10 cellular contexts compared by ENCODE assay signal in the genomic region with DNA sequence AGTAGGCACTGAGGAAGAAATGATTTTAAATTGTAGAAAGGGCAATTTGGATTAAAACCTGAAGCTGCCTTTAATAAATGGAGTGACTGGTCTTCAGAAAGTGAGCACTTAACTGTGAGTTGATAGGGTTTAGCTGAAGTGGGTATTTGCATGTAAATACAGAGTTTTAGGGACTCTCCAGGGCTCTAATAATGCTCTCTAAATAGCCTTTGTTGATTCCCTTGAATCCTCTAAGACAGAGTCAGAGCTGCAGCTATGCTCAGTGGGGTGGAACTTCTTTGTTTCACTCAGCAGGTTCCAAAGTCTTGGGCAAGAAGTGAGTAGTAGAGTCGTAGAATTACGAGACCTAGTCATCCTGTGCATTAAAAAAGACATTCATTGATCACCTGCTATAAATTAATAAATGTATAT. TPM values are rescaled to one million over a fixed set of nuclear protein-coding genes. Genes with fewer than 3 reads are reported as not detected.
DNase-seq lines count a peak whose midpoint lies in the region; ATAC-seq and TF ChIP-seq lines count a peak whose summit lies in the region.
"Had no signal": no experiment of that assay in that cellular context is flagged by ENCODE, and none has a peak within 500 bp of the region (broad histone marks: within the 10 kb centered on the region; RNA-seq: fewer than 3 reads in every experiment).

No MANE protein-coding gene starts in this region.

- H4K20me1 ChIP-seq in GM23248 (ENCODE audit: insufficient read depth) (no peaks in the 10 kb centered on the region), OCI-LY7 (ENCODE audit: insufficient read depth, low read length) (no peaks in the 10 kb centered on the region)

- no peaks in the 10 kb centered on the region for H3F3A ChIP-seq in GM23248 (ENCODE audit: insufficient read depth)

- H2AFZ ChIP-seq in GM23248 (no peak overlapping the region), OCI-LY7 (ENCODE audit: low read length) (no peak overlapping the region)

- H3K79me2 ChIP-seq in GM23248 (ENCODE audit: insufficient read depth) (no peaks in the 10 kb centered on the region), OCI-LY7 (ENCODE audit: insufficient read depth, low read depth, low read length) (no peaks in the 10 kb centered on the region)

- H3K4me2 ChIP-seq in GM23248 (ENCODE audit: unreplicated experiment) (no peak overlapping the region), OCI-LY7 (ENCODE audit: low read length) (no peak overlapping the region)

- H3K27ac ChIP-seq in GM23248 (no peak overlapping the region), OCI-LY7 (ENCODE audit: low read depth, low read length, poor library complexity, severe bottlenecking) (no peak overlapping the region)

- H3K36me3 Mint-ChIP-seq in immature natural killer cell: no peaks in the 10 kb centered on the region

- in situ Hi-C loops in GM23248 (cut with MboI): no loop called here

- peaks cover 78% of the 10 kb centered on the region for H3K27me3 ChIP-seq in H7 (ENCODE audit: control insufficient read depth, insufficient read depth, low read length)
- no peaks in the 10 kb centered on the region for H3K27me3 ChIP-seq in GM23248 (replicated peaks; ENCODE audit: insufficient read depth)

- DNase-seq in H7 (peak; percentile 69), left kidney (ENCODE audit: low read depth, low spot score) (peak; percentile 11), germinal center (ENCODE audit: low spot score) (no peak), GM23248 (no peak), OCI-LY7 (ENCODE audit: low spot score) (no peak), immature natural killer cell (no peak)
- DNase-seq: NCI-H526 treated with DMSO at 0.1 percent for 48 hours had no signal

- peaks cover 0 to 5% (median 0%) of the 10 kb centered on the region in 6 donors for H3K9me3 Mint-ChIP-seq in immature natural killer cell

- no peak overlapping the region for H3K27ac Mint-ChIP-seq in immature natural killer cell

- H3K4me3 Mint-ChIP-seq in immature natural killer cell: no peak overlapping the region

- POLR2A ChIA-PET in OCI-LY7 (lab: Charles Lee): no interaction called here

- H3K4me1 ChIP-seq in GM23248 (ENCODE audit: insufficient read depth) (no peaks in the 10 kb centered on the region), OCI-LY7 (ENCODE audit: insufficient read depth, low read length, poor library complexity, severe bottlenecking) (no peaks in the 10 kb centered on the region)

- H3K36me3 ChIP-seq in H7 (replicated peaks; ENCODE audit: control insufficient read depth, insufficient read depth, low read length) (no peaks in the 10 kb centered on the region), GM23248 (ENCODE audit: low read depth) (no peaks in the 10 kb centered on the region), OCI-LY7 (ENCODE audit: insufficient read depth, low read length) (no peaks in the 10 kb centered on the region)

- 15 to 17% methylated on average over 2 of the region's 2 CpGs for WGBS in GM23248 (ENCODE audit: low coverage in 1 of 2, low lambda C conversion rate in 2 of 2, missing lambda C conversion rate in 2 of 2), 2 experiments

- H3K4me1 Mint-ChIP-seq in immature natural killer cell: no peaks in the 10 kb centered on the region

- TF ChIP-seq CTCF in OCI-LY7 (conservative IDR thresholded peaks at IDR 0.05; ENCODE audit: low read length): no peak

- H3K9ac ChIP-seq in GM23248: no peak overlapping the region

- H3K4me3 ChIP-seq in H7 (ENCODE audit: insufficient read depth, low read depth, low read length): no peak overlapping the region
- no peak overlapping the region for H3K4me3 ChIP-seq in GM23248
- H3K4me3 ChIP-seq in OCI-LY7 (ENCODE audit: low read depth, low read length, poor library complexity, severe bottlenecking): no peak overlapping the region

- no TSS peak for BruUV-seq in OCI-LY7 (replicated peaks; lab: Mats Ljungman, UMichigan)

- H3K9me3 ChIP-seq in GM23248 (ENCODE audit: low read depth) (no peaks in the 10 kb centered on the region), OCI-LY7 (ENCODE audit: low read length) (no peaks in the 10 kb centered on the region)

- CTCF ChIA-PET in OCI-LY7 (lab: Charles Lee; ENCODE audit: unreplicated experiment): no interaction called here

- intact Hi-C loops in OCI-LY7 (cut with micrococcal nuclease; ENCODE audit: unreplicated experiment): no loop called here

- H3K9me2 ChIP-seq in GM23248 (ENCODE audit: insufficient read depth) (no peaks in the 10 kb centered on the region), OCI-LY7 (ENCODE audit: insufficient read depth, low read length) (no peaks in the 10 kb centered on the region)

- ATAC-seq in GM19023 (IDR thresholded peaks at IDR 0.05; ENCODE audit: unreplicated experiment) (peak; percentile 93), HG03432 (IDR thresholded peaks at IDR 0.05; ENCODE audit: unreplicated experiment) (peak; percentile 96)

- peaks cover 3 to 9% (median 5%) of the 10 kb centered on the region in 3 donors for H3K27me3 Mint-ChIP-seq in immature natural killer cell (ENCODE audit: low read depth in 3 of 3)

RNA-seq across cellular contexts. Expression of a gene that starts 21.4 kb away (rescaled TPM):
- not detected in 2 replicates for total RNA-seq in H7 (2014; rRNA removed; shearing (Covaris generic))
- total RNA-seq in GM23248 (2014; rRNA removed; shearing (Covaris generic)): not detected in 2 replicates
- polyA plus RNA-seq in GM23248 (2016; fragmentation: Nextera tagmentation; extraction: Ambion mirVana) (not detected in 2 replicates), immature natural killer cell (not detected)
- total RNA-seq in OCI-LY7 (2014; rRNA removed; shearing (Covaris generic)): not detected in 2 replicates
- not detected in 2 replicates for total RNA-seq in OCI-LY7 (2022)
- total RNA-seq: posterior vena cava had no signal

Comparison
In these comparisons a context has a peak if more than half of its experiments do, and no peak if none do; other contexts are left out.
1. DNase-seq: peak in H7 (single experiment) and left kidney (single experiment); none in germinal center (single experiment), GM23248 (single experiment), OCI-LY7 (single experiment) and immature natural killer cell (0 of 3).